In genomic region chr1:193338194-193338593, GRCh38 we compare ENCODE assay signal across 9 cellular contexts.
DNase-seq lines count a peak whose midpoint lies in the region; ATAC-seq and TF ChIP-seq lines count a peak whose summit lies in the region.
"Had no signal": no experiment of that assay in that cellular context is flagged by ENCODE, and none has a peak within 500 bp of the region (broad histone marks: within the 10 kb centered on the region; RNA-seq: fewer than 3 reads in every experiment).

No MANE protein-coding gene starts in this region.

- peaks cover 6% of the 10 kb centered on the region for H3K4me1 Mint-ChIP-seq in glutamatergic neuron (ENCODE audit: low read depth, unreplicated experiment)
- peaks cover 6% of the 10 kb centered on the region for H3K4me1 Mint-ChIP-seq in activated CD4-positive, alpha-beta memory T cell treated with anti-CD3 and anti-CD28 coated beads for 36 hours (ENCODE audit: low read depth)

- H3K4me3 ChIP-seq in fibroblast of mammary gland (ENCODE audit: control insufficient read depth, low read depth, low read length) = no peak overlapping the region

- intact Hi-C loops in activated CD4-positive, alpha-beta memory T cell treated with anti-CD3 and anti-CD28 coated beads for 36 hours (cut with micrococcal nuclease) = loop anchor here (1.0 kb wide), 1 partner anchor 155 kb away; no protein-coding TSS in a partner anchor

- POLR2A ChIA-PET in activated CD4-positive, alpha-beta memory T cell treated with anti-CD3 and anti-CD28 coated beads for 36 hours (lab: Charles Lee) = no interaction called here

- H3K27me3 Mint-ChIP-seq in glutamatergic neuron (ENCODE audit: unreplicated experiment) = peaks cover 2% of the 10 kb centered on the region
- no peaks in the 10 kb centered on the region for H3K27me3 Mint-ChIP-seq in activated CD4-positive, alpha-beta memory T cell treated with anti-CD3 and anti-CD28 coated beads for 36 hours

- H3K36me3 Mint-ChIP-seq in glutamatergic neuron (ENCODE audit: unreplicated experiment) = peaks cover 14% of the 10 kb centered on the region
- peaks cover 5% of the 10 kb centered on the region for H3K36me3 Mint-ChIP-seq in activated CD4-positive, alpha-beta memory T cell treated with anti-CD3 and anti-CD28 coated beads for 36 hours

- H3K4me3 Mint-ChIP-seq in glutamatergic neuron (ENCODE audit: unreplicated experiment) = no peak overlapping the region
- no peak overlapping the region for H3K4me3 Mint-ChIP-seq in activated CD4-positive, alpha-beta memory T cell treated with anti-CD3 and anti-CD28 coated beads for 36 hours

- CTCF ChIA-PET in activated CD4-positive, alpha-beta memory T cell treated with anti-CD3 and anti-CD28 coated beads for 36 hours (lab: Charles Lee) = interaction anchor here (0.9 to 2.3 kb wide), 3 partner anchors 153 to 352 kb away, joined by 3 to 6 read pairs (median 5); no protein-coding TSS in a partner anchor

- H3K27ac Mint-ChIP-seq in glutamatergic neuron (ENCODE audit: unreplicated experiment) = no peak overlapping the region
- H3K27ac Mint-ChIP-seq in activated CD4-positive, alpha-beta memory T cell treated with anti-CD3 and anti-CD28 coated beads for 36 hours = no peak overlapping the region

- TF ChIP-seq CTCF in fibroblast of mammary gland (conservative IDR thresholded peaks at IDR 0.05; ENCODE audit: control insufficient read depth, insufficient read depth, low read depth, low read length) = no peak
- TF ChIP-seq CTCF in glutamatergic neuron (IDR thresholded peaks at IDR 0.05; ENCODE audit: partially characterized antibody, unreplicated experiment) = no peak

- DNase-seq in DMS53 treated with DMSO at 0.1 percent for 48 hours (lab: John Stamatoyannopoulos, UW; ENCODE audit: unreplicated experiment) = peak; percentile 14
- peak; percentile 9 for DNase-seq in NAMALWA (ENCODE audit: low spot score)
- DNase-seq in fibroblast of mammary gland (ENCODE audit: low read depth) = peak; percentile 39
- DNase-seq in NCI-H446 (lab: John Stamatoyannopoulos, UW) = no peak
- DNase-seq in glutamatergic neuron = no peak
- no peak for DNase-seq in activated CD4-positive, alpha-beta memory T cell treated with anti-CD3 and anti-CD28 coated beads for 36 hours
- DNase-seq: NCI-H2029 treated with DMSO at 0.1 percent for 48 hours had no signal

- ATAC-seq in GM21367 (IDR thresholded peaks at IDR 0.05; ENCODE audit: unreplicated experiment) = peak; percentile 66
- ATAC-seq in GM19397 (IDR thresholded peaks at IDR 0.05; ENCODE audit: unreplicated experiment) = no peak

- peaks cover 5% of the 10 kb centered on the region for H3K9me3 Mint-ChIP-seq in glutamatergic neuron (ENCODE audit: unreplicated experiment)
- peaks cover 19% of the 10 kb centered on the region for H3K9me3 Mint-ChIP-seq in activated CD4-positive, alpha-beta memory T cell treated with anti-CD3 and anti-CD28 coated beads for 36 hours

Comparison
In these comparisons a context has a peak if more than half of its experiments do, and no peak if none do; other contexts are left out.
1. DNase-seq: peak in DMS53 treated with DMSO at 0.1 percent for 48 hours (single experiment), NAMALWA (single experiment) and fibroblast of mammary gland (single experiment); none in NCI-H446 (0 of 2), glutamatergic neuron (single experiment) and activated CD4-positive, alpha-beta memory T cell treated with anti-CD3 and anti-CD28 coated beads for 36 hours (single experiment).